ENCODE assay signal across 30 cellular contexts in the genomic region with DNA sequence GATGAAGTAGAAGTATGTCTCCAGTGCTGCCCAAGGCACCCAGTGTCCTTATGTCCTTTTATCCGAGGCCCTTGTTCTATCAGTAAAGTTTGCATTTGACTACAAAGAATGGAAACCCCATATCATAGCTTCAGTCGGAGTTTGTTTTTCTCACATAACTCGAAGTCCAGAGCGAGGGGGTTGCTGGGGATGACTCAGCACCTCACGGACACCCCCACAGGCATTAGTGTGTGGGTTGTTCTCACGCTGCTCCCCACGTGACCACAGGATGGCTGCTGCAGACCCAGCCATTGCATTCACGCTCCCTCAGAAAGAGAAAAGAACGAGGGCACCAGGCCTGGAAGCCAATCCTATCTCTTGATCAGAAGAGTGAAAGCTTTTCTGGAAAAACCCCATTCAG. TPM values are rescaled to one million over a fixed set of nuclear protein-coding genes. Genes with fewer than 3 reads are reported as not detected.
A peak's percentile ranks its signal among the peaks of the same experiment; 100 is the strongest.
DNase-seq lines count a peak whose midpoint lies in the region; ATAC-seq, FAIRE-seq and TF ChIP-seq lines count a peak whose summit lies in the region.
"Had no signal": no experiment of that assay in that cellular context is flagged by ENCODE, and none has a peak within 500 bp of the region (broad histone marks: within the 10 kb centered on the region; RNA-seq: fewer than 3 reads in every experiment).

No MANE protein-coding gene starts in this region.

- H3K4me1 ChIP-seq in H9 (ENCODE audit: insufficient read depth, low read length) (no peaks in the 10 kb centered on the region), K562 (replicated peaks in 1 of 2; ENCODE audit: control insufficient read depth in 2 of 2, insufficient read depth in 2 of 2, low read length in 2 of 2) (no peaks in the 10 kb centered on the region; a peak in 1 of 5 replicates), SK-N-SH (ENCODE audit: control insufficient read depth in 1 of 2, insufficient read depth in 2 of 2, low read depth in 1 of 2, low read length in 1 of 2) (no peaks in the 10 kb centered on the region)
- H3K4me1 ChIP-seq: BE2C, BLaER1 had no signal

- no peak overlapping the region for H2BK20ac ChIP-seq in H9 (ENCODE audit: low read depth, low read length, poor library complexity, severe bottlenecking)

- intact Hi-C loops in K562 (cut with micrococcal nuclease), result no loop called here

- no peak overlapping the region for H2BK120ac ChIP-seq in H9 (ENCODE audit: low read depth, low read length, poor library complexity, severe bottlenecking)

- H3K79me1 ChIP-seq in H9 (ENCODE audit: insufficient read depth, low read depth, low read length, poor library complexity, severe bottlenecking), result no peaks in the 10 kb centered on the region

- H3K27ac Mint-ChIP-seq in H9 (peak overlapping the region in 2 of 3 experiments; percentile 44 to 59; a peak in 3 of 7 replicates), neural crest cell (ENCODE audit: unreplicated experiment) (peak overlapping the region; percentile 20)
- H3K27ac Mint-ChIP-seq: CD14-positive monocyte; CD4-positive, alpha-beta memory T cell; CD4-positive, CD25-positive, alpha-beta regulatory T cell; CD8-positive, alpha-beta memory T cell had no signal

- TF ChIP-seq RAD21 in K562 (CRISPR knock-in tag; conservative IDR thresholded peaks at IDR 0.05 in 1 of 2, IDR thresholded peaks at IDR 0.05 in 1 of 2), result no peak
- TF ChIP-seq RAD21 in SK-N-SH (IDR thresholded peaks at IDR 0.05; ENCODE audit: low read length), result no peak

- H3K14ac ChIP-seq in H9 (ENCODE audit: insufficient read depth, low read length), result no peak overlapping the region

- no peaks in the 10 kb centered on the region for H4K20me1 ChIP-seq in H9 (ENCODE audit: control insufficient read depth, insufficient read depth, insufficient read length)
- no peaks in the 10 kb centered on the region for H4K20me1 ChIP-seq in K562 (replicated peaks; ENCODE audit: control insufficient read depth, insufficient read depth, low read length)
- no peaks in the 10 kb centered on the region for H4K20me1 ChIP-seq in SK-N-SH (ENCODE audit: insufficient read depth)
- H4K20me1 ChIP-seq: BLaER1 had no signal

- no peak for TF ChIP-seq POLR2A in K562 (conservative IDR thresholded peaks at IDR 0.05)

- no peaks in the 10 kb centered on the region for H3K4me1 Mint-ChIP-seq in H9
- H3K4me1 Mint-ChIP-seq in neural crest cell, result no peaks in the 10 kb centered on the region
- H3K4me1 Mint-ChIP-seq: CD14-positive monocyte; CD4-positive, CD25-positive, alpha-beta regulatory T cell; CD8-positive, alpha-beta memory T cell had no signal

- ATAC-seq in K562 (no peak), GM21717 (IDR thresholded peaks at IDR 0.05; ENCODE audit: unreplicated experiment) (no peak)
- ATAC-seq: GM12878 had no signal

- H3K4me3 ChIP-seq in K562, result no peak overlapping the region
- H3K4me3 ChIP-seq in SK-N-SH (ENCODE audit: low read depth in 2 of 2, low read length in 1 of 2), result no peak overlapping the region
- H3K4me3 ChIP-seq: BLaER1, GM12878 had no signal

- no peak overlapping the region for H2BK15ac ChIP-seq in H9 (ENCODE audit: low read depth, low read length)

- H3K9me3 ChIP-seq in H9 (ENCODE audit: control insufficient read depth, low read depth, low read length) (no peaks in the 10 kb centered on the region), K562 (replicated peaks; ENCODE audit: control insufficient read depth, insufficient read depth, low read depth, low read length) (no peaks in the 10 kb centered on the region), SK-N-SH (no peaks in the 10 kb centered on the region)
- H3K9me3 ChIP-seq: BE2C had no signal

- H2BK5ac ChIP-seq in H9 (ENCODE audit: insufficient read length, low read length), result no peak overlapping the region

- no peak overlapping the region for H2AK5ac ChIP-seq in H9 (ENCODE audit: insufficient read length, low read length)

- H3K18ac ChIP-seq in H9 (ENCODE audit: insufficient read length, low read depth, low read length), result no peak overlapping the region

- TF ChIP-seq CTCF in H9 (conservative IDR thresholded peaks at IDR 0.05) (no peak), K562 (IDR thresholded peaks at IDR 0.05 in 2 of 3, conservative IDR thresholded peaks at IDR 0.05 in 1 of 3; ENCODE audit: insufficient read depth in 2 of 3, low read depth in 1 of 3, low read length in 3 of 3) (no peak), neural crest cell (conservative IDR thresholded peaks at IDR 0.05) (no peak), SK-N-SH (IDR thresholded peaks at IDR 0.05) (no peak)

- H3K36me3 ChIP-seq in K562 (ENCODE audit: control insufficient read depth, insufficient read depth, low read length) (no peaks in the 10 kb centered on the region), SK-N-SH (replicated peaks in 1 of 2; ENCODE audit: control insufficient read depth in 1 of 2, insufficient read depth in 2 of 2, low read length in 1 of 2) (no peaks in the 10 kb centered on the region)
- H3K36me3 ChIP-seq: BE2C, BLaER1 had no signal

- no peaks in the 10 kb centered on the region for H3K79me2 ChIP-seq in H9 (ENCODE audit: insufficient read depth, low read length)
- no peaks in the 10 kb centered on the region for H3K79me2 ChIP-seq in K562 (ENCODE audit: control insufficient read depth, insufficient read depth, low read length)
- H3K79me2 ChIP-seq in SK-N-SH (ENCODE audit: insufficient read depth), result no peaks in the 10 kb centered on the region

- H3K4ac ChIP-seq in H9 (ENCODE audit: low read depth, low read length), result no peak overlapping the region

- H3K9me2 ChIP-seq in SK-N-SH, result no peaks in the 10 kb centered on the region

- in situ Hi-C loops in K562 (cut with MboI), result no loop called here

- H3K9ac ChIP-seq in H9 (ENCODE audit: extremely low read depth, insufficient read length, low read length) (no peak overlapping the region), K562 (ENCODE audit: insufficient read depth in 1 of 2, low read depth in 2 of 2, low read length in 2 of 2) (no peak overlapping the region), SK-N-SH (no peak overlapping the region)
- H3K9ac ChIP-seq: BLaER1 had no signal

- H4K8ac ChIP-seq in H9 (replicated peaks; ENCODE audit: insufficient read length, low read depth, low read length), result no peak overlapping the region

- TF ChIP-seq EP300 in K562 (IDR thresholded peaks at IDR 0.05; ENCODE audit: low read length), result no peak
- TF ChIP-seq EP300 in SK-N-SH (IDR thresholded peaks at IDR 0.05; ENCODE audit: borderline replicate concordance in 1 of 2, low read depth in 1 of 2, low read length in 1 of 2), result no peak

- POLR2A ChIA-PET in K562 (lab: Yijun Ruan, JAX), result interaction anchor here (0.6 kb wide), 1 partner anchor 536 kb away, joined by 3 read pairs; no protein-coding TSS in a partner anchor
- POLR2A ChIA-PET in SK-N-SH (lab: Yijun Ruan, JAX), result no interaction called here

- H3K9me1 ChIP-seq in K562 (ENCODE audit: control insufficient read depth, insufficient read depth, low read length), result no peaks in the 10 kb centered on the region

- BruUV-seq in K562 (replicated peaks; lab: Mats Ljungman, UMichigan), result no TSS peak

- H3K9me3 Mint-ChIP-seq in H9 (no peaks in the 10 kb centered on the region; a peak in 1 of 5 replicates), neural crest cell (no peaks in the 10 kb centered on the region)
- H3K9me3 Mint-ChIP-seq: CD8-positive, alpha-beta memory T cell had no signal

- no peak overlapping the region for H2BK12ac ChIP-seq in H9 (ENCODE audit: insufficient read length, low read depth, low read length)

- no peaks in the 10 kb centered on the region for H3K23me2 ChIP-seq in H9 (ENCODE audit: insufficient read length, low read depth, low read length, poor library complexity, severe bottlenecking)

- no peak overlapping the region for H3T11ph ChIP-seq in H9 (ENCODE audit: low read length)

- H4K5ac ChIP-seq in H9 (ENCODE audit: insufficient read length, low read depth, low read length), result no peak overlapping the region

- H4K91ac ChIP-seq in H9 (ENCODE audit: insufficient read length, low read depth, low read length), result no peak overlapping the region

- no CpG with 5 or more reads among the region's 9 CpGs for WGBS in H9 (ENCODE audit: extremely low coverage, insufficient read length, low lambda C conversion rate)
- 0% methylated on average over 4 of the region's 9 CpGs for WGBS in K562 (ENCODE audit: insufficient coverage, low coverage, missing lambda C conversion rate)
- WGBS in SK-N-SH (ENCODE audit: low lambda C conversion rate), result 22% methylated on average over 9 of the region's 9 CpGs

- no peak overlapping the region for H3K23ac ChIP-seq in H9 (ENCODE audit: insufficient read length, low read depth, low read length)

- no peaks in the 10 kb centered on the region for H3K27me3 ChIP-seq in H9 (ENCODE audit: insufficient read depth, low read length)
- H3K27me3 ChIP-seq in K562 (ENCODE audit: control insufficient read depth in 2 of 2, insufficient read depth in 2 of 2, low read length in 2 of 2), result peaks cover 10 to 53% of the 10 kb centered on the region in 2 experiments
- H3K27me3 ChIP-seq in SK-N-SH (ENCODE audit: insufficient read depth), result peaks cover 85% of the 10 kb centered on the region
- H3K27me3 ChIP-seq: BLaER1 had no signal

- DNase-seq in H9 (no peak), K562 (ENCODE audit: extremely low read depth in 1 of 4, low spot score in 3 of 4) (peak in 1 of 4 experiments; percentile 2), neural crest cell (ENCODE audit: low read depth, low spot score) (no peak), SK-N-SH (no peak), LoVo (ENCODE audit: low spot score) (no peak)
- DNase-seq: 8988T; ACHN; BE2C; C1 segment of cervical spinal cord; CD4-positive, alpha-beta memory T cell; CD4-positive, CD25-positive, alpha-beta regulatory T cell; CD8-positive, alpha-beta memory T cell; COR-L47; DMS 273 treated with DMSO at 0.1 percent for 48 hours; DMS153; DMS53; DMS79; DND-41; EL; GDM1 had no signal

- no peak for FAIRE-seq in K562 (lab: Jason Lieb, UNC)
- FAIRE-seq: A204.1, GM12878, GM12892, GM18507 had no signal

- H3K4me2 ChIP-seq in H9 (ENCODE audit: insufficient read depth, insufficient read length, low read length), result no peak overlapping the region
- no peak overlapping the region for H3K4me2 ChIP-seq in K562 (ENCODE audit: insufficient read depth, low read length)
- H3K4me2 ChIP-seq in SK-N-SH, result no peak overlapping the region
- H3K4me2 ChIP-seq: BLaER1 had no signal

- H3K27me3 Mint-ChIP-seq in H9 (ENCODE audit: low read depth) (no peaks in the 10 kb centered on the region; the same call in 1 of the 2 replicates), neural crest cell (ENCODE audit: low read depth) (no peaks in the 10 kb centered on the region)

- H3K56ac ChIP-seq in H9 (ENCODE audit: insufficient read length, low read depth, low read length), result no peak overlapping the region

- no peak overlapping the region for H3K27ac ChIP-seq in H9 (ENCODE audit: insufficient read length, low read depth, low read length)
- no peak overlapping the region for H3K27ac ChIP-seq in K562 (ENCODE audit: extremely low read depth, low read depth, low read length)
- no peak overlapping the region for H3K27ac ChIP-seq in SK-N-SH (ENCODE audit: low read depth in 2 of 2, low read length in 1 of 2)
- H3K27ac ChIP-seq: BLaER1 had no signal

- no peak overlapping the region for H2AFZ ChIP-seq in H9 (ENCODE audit: low read length)
- H2AFZ ChIP-seq in K562 (ENCODE audit: low read depth, low read length), result no peak overlapping the region
- no peak overlapping the region for H2AFZ ChIP-seq in SK-N-SH (ENCODE audit: low read depth)

- CTCF ChIA-PET in K562 (lab: Yijun Ruan, JAX; ENCODE audit: low intra/inter-chr PET ratio), result no interaction called here
- CTCF ChIA-PET in SK-N-SH (lab: Yijun Ruan, JAX), result no interaction called here

- H3K36me3 Mint-ChIP-seq in H9 (ENCODE audit: insufficient read depth in 1 of 3, low read depth in 3 of 3) (peaks cover 4 to 12% (median 6%) of the 10 kb centered on the region in 3 experiments; a peak in 6 of 7 replicates), neural crest cell (ENCODE audit: low read depth) (no peaks in the 10 kb centered on the region)
- H3K36me3 Mint-ChIP-seq: CD14-positive monocyte; CD4-positive, alpha-beta memory T cell; CD4-positive, CD25-positive, alpha-beta regulatory T cell; CD8-positive, alpha-beta memory T cell had no signal

- H3K4me3 Mint-ChIP-seq in H9 (no peak overlapping the region), neural crest cell (no peak overlapping the region)
- H3K4me3 Mint-ChIP-seq: CD14-positive monocyte; CD4-positive, alpha-beta memory T cell; CD4-positive, CD25-positive, alpha-beta regulatory T cell; CD8-positive, alpha-beta memory T cell had no signal

- H3F3A ChIP-seq in SK-N-SH (replicated peaks; ENCODE audit: insufficient read depth), result no peaks in the 10 kb centered on the region

RNA-seq across cellular contexts. Expression of a gene that starts 27.8 kb away (rescaled TPM):
- total RNA-seq in H9 (2021) (51.1 and 52.4 TPM in 2 replicates), K562 (2014; rRNA removed) (not detected in 2 replicates), K562 (2014; rRNA removed; fragmentation: Illumina TruSeq; extraction: Trizol) (not detected in 2 replicates), K562 (2015; rRNA removed; fragmentation: Illumina TruSeq; extraction: Trizol) (not detected in 2 replicates), K562 (2021) (0.18 TPM in 1 of 2 replicates, not detected in the other), neural crest cell (9.0 and 9.1 TPM in 2 replicates)
- total RNA-seq in K562 (2011; cell fraction: chromatin; rRNA removed; ENCODE audit: low replicate concordance), result not detected in 2 replicates
- not detected in 2 replicates for total RNA-seq in K562 (2011; cell fraction: nucleolus; rRNA removed)
- total RNA-seq in K562 (2011; cell fraction: nucleoplasm; rRNA removed), result not detected in 2 replicates
- polyA plus RNA-seq in K562 (2011; rRNA removed) (not detected in 2 replicates), K562 (2014; fragmentation: Illumina TruSeq; extraction: Trizol) (not detected in 2 replicates), K562 (2014; fragmentation: Nextera tagmentation; extraction: Ambion mirVana) (not detected), K562 (2014; rRNA removed) (not detected in 2 replicates), SK-N-SH (2012; rRNA removed) (not detected in 2 replicates)
- polyA plus RNA-seq in K562 (2011; cell fraction: cytosol; rRNA removed), result not detected in 2 replicates
- not detected in 2 replicates for polyA plus RNA-seq in K562 (2011; cell fraction: nucleus; rRNA removed)
- polyA plus RNA-seq in K562 (2012), result not detected in 2 replicates
- polyA minus RNA-seq in K562 (2011; rRNA and poly(A)+ RNA removed), result not detected in 2 replicates
- polyA minus RNA-seq in K562 (2011; cell fraction: cytosol; rRNA and poly(A)+ RNA removed), result not detected in 2 replicates
- polyA minus RNA-seq in K562 (2011; cell fraction: nucleus; rRNA and poly(A)+ RNA removed), result not detected in 2 replicates
- not detected in 2 replicates for polyA plus RNA-seq in SK-N-SH (2012; cell fraction: cytosol; rRNA removed)
- polyA plus RNA-seq in SK-N-SH (2012; cell fraction: nucleus; rRNA removed), result not detected in 2 replicates
- total RNA-seq: A673; CD4-positive, alpha-beta memory T cell; CD4-positive, CD25-positive, alpha-beta regulatory T cell; CD8-positive, alpha-beta memory T cell; G401 had no signal
- polyA plus RNA-seq: AG04450; CD14-positive monocyte; CD4-positive, alpha-beta memory T cell; CD4-positive, CD25-positive, alpha-beta regulatory T cell; CD8-positive, alpha-beta memory T cell had no signal
